Comparison of ENCODE assay signal across 8 cellular contexts in the genomic region with DNA sequence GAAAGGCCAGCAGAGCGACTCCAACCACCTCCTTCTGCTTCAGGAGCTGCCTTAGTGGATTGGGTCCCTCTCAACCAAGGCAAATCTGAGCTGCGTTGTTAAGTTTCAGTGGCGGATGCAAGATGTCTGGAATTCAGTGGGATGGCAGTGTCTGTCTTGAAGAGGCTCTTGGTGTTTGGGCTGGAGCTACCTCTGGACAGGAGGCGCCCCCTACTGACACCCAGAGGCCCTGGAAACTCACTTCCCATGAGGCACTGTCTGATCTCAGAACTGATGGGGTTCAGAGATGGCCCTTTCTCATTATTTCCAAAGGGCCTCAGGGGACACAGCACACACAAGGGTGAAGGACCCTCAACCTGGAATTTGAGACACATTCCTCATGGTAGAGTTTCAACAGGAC. TPM values are rescaled to one million over a fixed set of nuclear protein-coding genes. Genes with fewer than 3 reads are reported as not detected.
DNase-seq lines count a peak whose midpoint lies in the region; ATAC-seq, FAIRE-seq and TF ChIP-seq lines count a peak whose summit lies in the region.

No MANE protein-coding gene starts in this region.

- no peak overlapping the region for H3K4me2 ChIP-seq in astrocyte (ENCODE audit: low read length)

- H3K36me3 ChIP-seq in astrocyte (ENCODE audit: insufficient read depth, low read length) (no peaks in the 10 kb centered on the region), iPS DF 6.9 (ENCODE audit: control insufficient read depth, insufficient read depth, low read length) (no peaks in the 10 kb centered on the region)

- H3K79me2 ChIP-seq in astrocyte (ENCODE audit: insufficient read depth, low read length), result no peaks in the 10 kb centered on the region

- no peak overlapping the region for H2AFZ ChIP-seq in astrocyte (ENCODE audit: low read depth, low read length)

- H3K4me3 ChIP-seq in astrocyte (ENCODE audit: insufficient read depth, low read depth, low read length) (no peak overlapping the region), iPS DF 6.9 (ENCODE audit: low read length) (no peak overlapping the region)

- no peak for TF ChIP-seq EP300 in Ishikawa (IDR thresholded peaks at IDR 0.05; ENCODE audit: borderline replicate concordance)

- DNase-seq in DMS 273 treated with DMSO at 0.1 percent for 48 hours (lab: John Stamatoyannopoulos, UW) (peak; percentile 10), T-helper 2 cell (peak in 4 of 5 experiments; percentile 10 to 72 (median 36)), astrocyte (ENCODE audit: low read depth) (peak; percentile 23), iPS DF 6.9 (ENCODE audit: low read depth, low spot score) (peak; percentile 25)
- DNase-seq in stimulated activated CD4-positive, alpha-beta T cell treated with anti-CD3 and anti-CD28 coated beads, Interleukin-12 subunit alpha, Interleukin-12 subunit beta, amount 100 ng/mL, for 24 hours (ENCODE audit: low read depth in 2 of 2), result peak; percentile 34 to 62

- WGBS in iPS DF 6.9 (ENCODE audit: insufficient coverage, insufficient read length), result no CpG with 5 or more reads among the region's 4 CpGs

- H3K4me3 Mint-ChIP-seq in astrocyte (ENCODE audit: unreplicated experiment), result no peak overlapping the region

- no peaks in the 10 kb centered on the region for H3K9me3 Mint-ChIP-seq in astrocyte (ENCODE audit: unreplicated experiment)

- H3K4me1 ChIP-seq in astrocyte (ENCODE audit: insufficient read depth, low read length), result no peaks in the 10 kb centered on the region
- H3K4me1 ChIP-seq in iPS DF 6.9 (ENCODE audit: control insufficient read depth, insufficient read depth, low read length), result no peaks in the 10 kb centered on the region; the same call in 1 of the 2 replicates

- H3K27ac ChIP-seq in astrocyte (ENCODE audit: low read depth, low read length) (no peak overlapping the region), iPS DF 6.9 (ENCODE audit: low read length) (no peak overlapping the region)

- peaks cover 2% of the 10 kb centered on the region for H3K4me1 Mint-ChIP-seq in astrocyte (ENCODE audit: low read depth, unreplicated experiment)

- no peak for FAIRE-seq in astrocyte (lab: Jason Lieb, UNC)

- ATAC-seq in HG03139 (IDR thresholded peaks at IDR 0.05; ENCODE audit: unreplicated experiment) (no peak), HG03520 (IDR thresholded peaks at IDR 0.05; ENCODE audit: unreplicated experiment) (no peak)

- H3K27ac Mint-ChIP-seq in astrocyte (ENCODE audit: unreplicated experiment), result no peak overlapping the region

- H3K9ac ChIP-seq in astrocyte (ENCODE audit: low read length), result no peak overlapping the region

- no peaks in the 10 kb centered on the region for H3K27me3 ChIP-seq in astrocyte (ENCODE audit: insufficient read depth, low read length)
- no peaks in the 10 kb centered on the region for H3K27me3 ChIP-seq in iPS DF 6.9 (ENCODE audit: control insufficient read depth, insufficient read depth, low read length)

- no peaks in the 10 kb centered on the region for H4K20me1 ChIP-seq in astrocyte (ENCODE audit: insufficient read depth, low read length)

- peak; percentile 95 for TF ChIP-seq RAD21 in Ishikawa (IDR thresholded peaks at IDR 0.05; ENCODE audit: low read depth)

- TF ChIP-seq CTCF in astrocyte (IDR thresholded peaks at IDR 0.05; ENCODE audit: insufficient read depth, low read depth, low read length), result peak; percentile 29

- peaks cover 15% of the 10 kb centered on the region for H3K27me3 Mint-ChIP-seq in astrocyte (ENCODE audit: low read depth, unreplicated experiment)

- H3K9me3 ChIP-seq in astrocyte (ENCODE audit: insufficient read depth, low read depth, low read length) (no peaks in the 10 kb centered on the region), iPS DF 6.9 (ENCODE audit: control insufficient read depth, insufficient read depth, low read length) (no peaks in the 10 kb centered on the region)

- peaks cover 4% of the 10 kb centered on the region for H3K36me3 Mint-ChIP-seq in astrocyte (ENCODE audit: low read depth, unreplicated experiment)

TF ChIP-seq in Ishikawa, 13 proteins besides CTCF, POLR2A, EP300 and RAD21:
- TF ChIP-seq NFIC (IDR thresholded peaks at IDR 0.05) (no peak), CREB1 (IDR thresholded peaks at IDR 0.05; ENCODE audit: low read depth) (no peak), FOXM1 (IDR thresholded peaks at IDR 0.05; ENCODE audit: borderline replicate concordance, low read depth) (no peak), TEAD4 (IDR thresholded peaks at IDR 0.05) (no peak), CEBPB (IDR thresholded peaks at IDR 0.05) (no peak), TCF12 (IDR thresholded peaks at IDR 0.05; ENCODE audit: low read depth) (no peak), TAF1 (IDR thresholded peaks at IDR 0.05; ENCODE audit: low read depth) (no peak), EGR1 (IDR thresholded peaks at IDR 0.05) (no peak), ZBTB7A (IDR thresholded peaks at IDR 0.05; ENCODE audit: low read depth) (no peak), YY1 (IDR thresholded peaks at IDR 0.05; ENCODE audit: low read depth) (no peak)
- TF ChIP-seq, protein P1, sequence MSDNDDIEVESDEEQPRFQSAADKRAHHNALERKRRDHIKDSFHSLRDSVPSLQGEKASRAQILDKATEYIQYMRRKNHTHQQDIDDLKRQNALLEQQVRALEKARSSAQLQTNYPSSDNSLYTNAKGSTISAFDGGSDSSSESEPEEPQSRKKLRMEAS (IDR thresholded peaks at IDR 0.05), result no peak
- TF ChIP-seq, protein P2, sequence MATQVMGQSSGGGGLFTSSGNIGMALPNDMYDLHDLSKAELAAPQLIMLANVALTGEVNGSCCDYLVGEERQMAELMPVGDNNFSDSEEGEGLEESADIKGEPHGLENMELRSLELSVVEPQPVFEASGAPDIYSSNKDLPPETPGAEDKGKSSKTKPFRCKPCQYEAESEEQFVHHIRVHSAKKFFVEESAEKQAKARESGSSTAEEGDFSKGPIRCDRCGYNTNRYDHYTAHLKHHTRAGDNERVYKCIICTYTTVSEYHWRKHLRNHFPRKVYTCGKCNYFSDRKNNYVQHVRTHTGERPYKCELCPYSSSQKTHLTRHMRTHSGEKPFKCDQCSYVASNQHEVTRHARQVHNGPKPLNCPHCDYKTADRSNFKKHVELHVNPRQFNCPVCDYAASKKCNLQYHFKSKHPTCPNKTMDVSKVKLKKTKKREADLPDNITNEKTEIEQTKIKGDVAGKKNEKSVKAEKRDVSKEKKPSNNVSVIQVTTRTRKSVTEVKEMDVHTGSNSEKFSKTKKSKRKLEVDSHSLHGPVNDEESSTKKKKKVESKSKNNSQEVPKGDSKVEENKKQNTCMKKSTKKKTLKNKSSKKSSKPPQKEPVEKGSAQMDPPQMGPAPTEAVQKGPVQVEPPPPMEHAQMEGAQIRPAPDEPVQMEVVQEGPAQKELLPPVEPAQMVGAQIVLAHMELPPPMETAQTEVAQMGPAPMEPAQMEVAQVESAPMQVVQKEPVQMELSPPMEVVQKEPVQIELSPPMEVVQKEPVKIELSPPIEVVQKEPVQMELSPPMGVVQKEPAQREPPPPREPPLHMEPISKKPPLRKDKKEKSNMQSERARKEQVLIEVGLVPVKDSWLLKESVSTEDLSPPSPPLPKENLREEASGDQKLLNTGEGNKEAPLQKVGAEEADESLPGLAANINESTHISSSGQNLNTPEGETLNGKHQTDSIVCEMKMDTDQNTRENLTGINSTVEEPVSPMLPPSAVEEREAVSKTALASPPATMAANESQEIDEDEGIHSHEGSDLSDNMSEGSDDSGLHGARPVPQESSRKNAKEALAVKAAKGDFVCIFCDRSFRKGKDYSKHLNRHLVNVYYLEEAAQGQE (IDR thresholded peaks at IDR 0.05; ENCODE audit: low read depth), result no peak
- TF ChIP-seq, protein P3, sequence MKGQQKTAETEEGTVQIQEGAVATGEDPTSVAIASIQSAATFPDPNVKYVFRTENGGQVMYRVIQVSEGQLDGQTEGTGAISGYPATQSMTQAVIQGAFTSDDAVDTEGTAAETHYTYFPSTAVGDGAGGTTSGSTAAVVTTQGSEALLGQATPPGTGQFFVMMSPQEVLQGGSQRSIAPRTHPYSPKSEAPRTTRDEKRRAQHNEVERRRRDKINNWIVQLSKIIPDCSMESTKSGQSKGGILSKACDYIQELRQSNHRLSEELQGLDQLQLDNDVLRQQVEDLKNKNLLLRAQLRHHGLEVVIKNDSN (IDR thresholded peaks at IDR 0.05), result no peak

RNA-seq across cellular contexts. Expression of a gene that starts 6.0 kb away (rescaled TPM):
- not detected in 2 replicates for total RNA-seq in astrocyte
